In the genomic region with DNA sequence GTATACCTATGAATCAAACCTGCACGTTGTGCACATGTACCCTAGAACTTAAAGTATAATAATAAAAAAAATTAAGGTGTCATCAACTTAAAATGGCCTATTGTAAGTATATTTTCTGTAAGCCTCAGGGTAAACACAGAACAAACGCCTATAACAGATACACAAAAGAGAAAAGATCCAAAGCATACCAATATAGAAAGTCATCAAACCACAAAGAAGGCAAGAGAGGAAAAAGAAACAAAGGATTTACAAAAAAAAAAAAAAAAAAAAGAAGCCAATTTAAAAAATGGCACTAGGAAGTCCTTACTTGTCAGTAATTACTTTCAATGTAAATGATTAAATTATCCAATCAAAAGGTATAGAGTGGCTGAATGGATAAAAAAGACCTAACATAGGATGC, we compare ENCODE assay signal across 20 cellular contexts. TPM values are rescaled to one million over a fixed set of nuclear protein-coding genes. Genes with fewer than 3 reads are reported as not detected.
DNase-seq lines count a peak whose midpoint lies in the region; ATAC-seq and TF ChIP-seq lines count a peak whose summit lies in the region.
"Had no signal": no experiment of that assay in that cellular context is flagged by ENCODE, and none has a peak within 500 bp of the region (broad histone marks: within the 10 kb centered on the region; RNA-seq: fewer than 3 reads in every experiment).

No MANE protein-coding gene starts in this region.

- no peaks in the 10 kb centered on the region for H3K79me2 ChIP-seq in fibroblast of lung (ENCODE audit: control insufficient read depth, insufficient read depth, low read length)
- H3K79me2 ChIP-seq in smooth muscle cell (ENCODE audit: low read depth) = peaks cover 29% of the 10 kb centered on the region

- H3K27me3 Mint-ChIP-seq in activated CD4-positive, alpha-beta T cell treated with anti-CD3 and anti-CD28 coated beads, Interleukin-2, amount 10 ng/mL, durations not matched to agents 24 days and 14 days = no peaks in the 10 kb centered on the region
- H3K27me3 Mint-ChIP-seq in activated CD4-positive, alpha-beta T cell treated with anti-CD3 and anti-CD28 coated beads, Interleukin-2, amount 10 ng/mL, durations not matched to agents 7 days and 5 days = no peaks in the 10 kb centered on the region
- H3K27me3 Mint-ChIP-seq in immature natural killer cell (ENCODE audit: low read depth in 3 of 3) = no peaks in the 10 kb centered on the region
- H3K27me3 Mint-ChIP-seq: memory B cell had no signal

- H3K36me3 ChIP-seq in fibroblast of lung (ENCODE audit: control insufficient read depth, insufficient read depth, low read length) (no peaks in the 10 kb centered on the region), smooth muscle cell (ENCODE audit: low read depth) (no peaks in the 10 kb centered on the region)
- H3K36me3 ChIP-seq: transverse colon had no signal

- H3K9ac ChIP-seq in fibroblast of lung (ENCODE audit: insufficient read depth, low read length) (no peak overlapping the region), smooth muscle cell (ENCODE audit: low read depth) (no peak overlapping the region)

- H4K20me1 ChIP-seq in fibroblast of lung (ENCODE audit: control insufficient read depth, extremely low read depth, insufficient read depth, low read length) = no peaks in the 10 kb centered on the region
- peaks cover 12% of the 10 kb centered on the region for H4K20me1 ChIP-seq in smooth muscle cell (ENCODE audit: low read depth)

- H3K27ac Mint-ChIP-seq in activated CD4-positive, alpha-beta T cell treated with anti-CD3 and anti-CD28 coated beads, Interleukin-2, amount 10 ng/mL, durations not matched to agents 24 days and 14 days = peak overlapping the region; percentile 71
- no peak overlapping the region for H3K27ac Mint-ChIP-seq in activated CD4-positive, alpha-beta T cell treated with anti-CD3 and anti-CD28 coated beads, Interleukin-2, amount 10 ng/mL, durations not matched to agents 7 days and 5 days
- no peak overlapping the region for H3K27ac Mint-ChIP-seq in immature natural killer cell
- H3K27ac Mint-ChIP-seq: memory B cell had no signal

- POLR2A ChIA-PET in activated CD4-positive, alpha-beta T cell treated with anti-CD3 and anti-CD28 coated beads, Interleukin-2, amount 10 ng/mL, durations not matched to agents 7 days and 5 days (lab: Charles Lee) = no interaction called here

- no peaks in the 10 kb centered on the region for H3K4me1 ChIP-seq in fibroblast of lung (ENCODE audit: control insufficient read depth, extremely low read depth, insufficient read depth, low read length)
- H3K4me1 ChIP-seq in smooth muscle cell (ENCODE audit: low read depth) = no peaks in the 10 kb centered on the region

- H3K4me3 ChIP-seq in fibroblast of lung (replicated peaks in 1 of 4; ENCODE audit: control extremely low read depth in 1 of 4, insufficient read depth in 1 of 4, low read depth in 3 of 4, low read length in 4 of 4) (no peak overlapping the region), smooth muscle cell (no peak overlapping the region)
- H3K4me3 ChIP-seq: psoas muscle, transverse colon had no signal

- H3K4me1 Mint-ChIP-seq in activated CD4-positive, alpha-beta T cell treated with anti-CD3 and anti-CD28 coated beads, Interleukin-2, amount 10 ng/mL, durations not matched to agents 24 days and 14 days = peaks cover 30% of the 10 kb centered on the region
- H3K4me1 Mint-ChIP-seq in activated CD4-positive, alpha-beta T cell treated with anti-CD3 and anti-CD28 coated beads, Interleukin-2, amount 10 ng/mL, durations not matched to agents 7 days and 5 days = peaks cover 18% of the 10 kb centered on the region
- H3K4me1 Mint-ChIP-seq in immature natural killer cell = peaks cover 48 to 78% of the 10 kb centered on the region in 2 donors

- H3K9me3 Mint-ChIP-seq in activated CD4-positive, alpha-beta T cell treated with anti-CD3 and anti-CD28 coated beads, Interleukin-2, amount 10 ng/mL, durations not matched to agents 24 days and 14 days = peaks cover 14% of the 10 kb centered on the region
- peaks cover 17% of the 10 kb centered on the region for H3K9me3 Mint-ChIP-seq in activated CD4-positive, alpha-beta T cell treated with anti-CD3 and anti-CD28 coated beads, Interleukin-2, amount 10 ng/mL, durations not matched to agents 7 days and 5 days
- H3K9me3 Mint-ChIP-seq in immature natural killer cell = peaks cover 0 to 2% (median 0%) of the 10 kb centered on the region in 6 donors

- no peaks in the 10 kb centered on the region for H3F3A ChIP-seq in smooth muscle cell (ENCODE audit: low read depth)

- H3K4me3 Mint-ChIP-seq in activated CD4-positive, alpha-beta T cell treated with anti-CD3 and anti-CD28 coated beads, Interleukin-2, amount 10 ng/mL, durations not matched to agents 24 days and 14 days = no peak overlapping the region
- H3K4me3 Mint-ChIP-seq in activated CD4-positive, alpha-beta T cell treated with anti-CD3 and anti-CD28 coated beads, Interleukin-2, amount 10 ng/mL, durations not matched to agents 7 days and 5 days = no peak overlapping the region
- no peak overlapping the region for H3K4me3 Mint-ChIP-seq in immature natural killer cell
- H3K4me3 Mint-ChIP-seq: CD14-positive monocyte, memory B cell had no signal

- H3K27ac ChIP-seq in fibroblast of lung (ENCODE audit: insufficient read depth, low read length) = no peak overlapping the region
- H3K27ac ChIP-seq in smooth muscle cell (ENCODE audit: low read depth) = peak overlapping the region; percentile 6
- H3K27ac ChIP-seq: 22Rv1, psoas muscle, transverse colon had no signal

- H2AFZ ChIP-seq in fibroblast of lung (ENCODE audit: low read length) = no peak overlapping the region
- H2AFZ ChIP-seq in smooth muscle cell (ENCODE audit: low read depth) = no peak overlapping the region

- 80% methylated on average over 2 of the region's 2 CpGs for WGBS in smooth muscle cell (ENCODE audit: low lambda C conversion rate)

- H3K27me3 ChIP-seq in fibroblast of lung (ENCODE audit: control insufficient read depth, insufficient read depth, low read length) (no peaks in the 10 kb centered on the region), smooth muscle cell (ENCODE audit: low read depth) (no peaks in the 10 kb centered on the region)
- H3K27me3 ChIP-seq: transverse colon had no signal

- peaks cover 32% of the 10 kb centered on the region for H3K36me3 Mint-ChIP-seq in activated CD4-positive, alpha-beta T cell treated with anti-CD3 and anti-CD28 coated beads, Interleukin-2, amount 10 ng/mL, durations not matched to agents 24 days and 14 days (ENCODE audit: low read depth)
- H3K36me3 Mint-ChIP-seq in activated CD4-positive, alpha-beta T cell treated with anti-CD3 and anti-CD28 coated beads, Interleukin-2, amount 10 ng/mL, durations not matched to agents 7 days and 5 days (ENCODE audit: low read depth) = peaks cover 41% of the 10 kb centered on the region
- H3K36me3 Mint-ChIP-seq in immature natural killer cell = peaks cover 0 to 7% (median 0%) of the 10 kb centered on the region in 3 donors

- no peak for TF ChIP-seq CTCF in fibroblast of lung (conservative IDR thresholded peaks at IDR 0.05 in 1 of 2, IDR thresholded peaks at IDR 0.05 in 1 of 2; ENCODE audit: low read depth in 1 of 2, low read length in 2 of 2)
- TF ChIP-seq CTCF in smooth muscle cell (IDR thresholded peaks at IDR 0.05; ENCODE audit: borderline replicate concordance, insufficient read depth, poor library complexity, severe bottlenecking) = no peak

- ATAC-seq in HG03135 (IDR thresholded peaks at IDR 0.05; ENCODE audit: unreplicated experiment) = no peak
- ATAC-seq: psoas muscle had no signal

- intact Hi-C loops in activated CD4-positive, alpha-beta T cell treated with anti-CD3 and anti-CD28 coated beads, Interleukin-2, amount 10 ng/mL, durations not matched to agents 24 days and 14 days (cut with micrococcal nuclease) = no loop called here

- H3K4me2 ChIP-seq in fibroblast of lung (ENCODE audit: extremely low read depth, insufficient read depth, low read length) (no peak overlapping the region), smooth muscle cell (no peak overlapping the region)

- CTCF ChIA-PET in activated CD4-positive, alpha-beta T cell treated with anti-CD3 and anti-CD28 coated beads, Interleukin-2, amount 10 ng/mL, durations not matched to agents 7 days and 5 days (lab: Charles Lee) = interaction anchor here (0.6 to 1.1 kb wide), 2 partner anchors 23 to 69 kb away, joined by 3 to 4 read pairs; no protein-coding TSS in a partner anchor

- H3K9me3 ChIP-seq in fibroblast of lung (ENCODE audit: control insufficient read depth, insufficient read depth, low read depth, low read length) = no peaks in the 10 kb centered on the region
- no peaks in the 10 kb centered on the region for H3K9me3 ChIP-seq in smooth muscle cell (replicated peaks; ENCODE audit: low read depth)
- H3K9me3 ChIP-seq: psoas muscle had no signal

- no peak for DNase-seq in activated CD4-positive, alpha-beta T cell treated with anti-CD3 and anti-CD28 coated beads, Interleukin-2, amount 10 ng/mL, durations not matched to agents 24 days and 14 days
- no peak for DNase-seq in activated CD4-positive, alpha-beta T cell treated with anti-CD3 and anti-CD28 coated beads, Interleukin-2, amount 10 ng/mL, durations not matched to agents 7 days and 5 days
- DNase-seq in SW480 (ENCODE audit: low spot score) = peak; percentile 8
- peak; percentile 12 to 79 for DNase-seq in fibroblast of lung (ENCODE audit: low read depth in 2 of 2)
- no peak for DNase-seq in smooth muscle cell (lab: John Stamatoyannopoulos, UW; ENCODE audit: unreplicated experiment)
- no peak for DNase-seq in NCI-H1105 treated with DMSO at 0.1 percent for 48 hours (lab: John Stamatoyannopoulos, UW)
- DNase-seq in immature natural killer cell = no peak
- DNase-seq: activated CD4-positive, CD25-positive, alpha-beta regulatory T cell treated with anti-CD3 and anti-CD28 coated beads, Interleukin-2, amount 50 U/mL, for 72 hours; activated effector memory CD4-positive, alpha-beta T cell treated with anti-CD3 and anti-CD28 coated beads, Interleukin-2, amount 50 U/mL, for 16 hours; aorta; cortex of kidney; DMS53; NCI-H2081; NCI-H524; psoas muscle; transverse colon had no signal

RNA-seq across cellular contexts. Expression of a gene that starts 24.6 kb away (rescaled TPM):
- total RNA-seq in activated CD4-positive, alpha-beta T cell treated with anti-CD3 and anti-CD28 coated beads, Interleukin-2, amount 10 ng/mL, durations not matched to agents 24 days and 14 days = 43.2 and 43.3 TPM in 2 replicates
- 10 to 100 TPM; 38.6 to 40.5 TPM for total RNA-seq in activated CD4-positive, alpha-beta T cell treated with anti-CD3 and anti-CD28 coated beads, Interleukin-2, amount 10 ng/mL, durations not matched to agents 7 days and 5 days
- total RNA-seq in fibroblast of lung = 16.7 and 20.3 TPM in 2 replicates
- 16.5 and 21.4 TPM in 2 replicates for polyA plus RNA-seq in fibroblast of lung
- polyA plus RNA-seq in fibroblast of lung (2012) = 11.4 and 18.3 TPM in 2 replicates
- 0.63 TPM in 1 of 2 replicates, not detected in the other for polyA minus RNA-seq in fibroblast of lung (ENCODE audit: low replicate concordance)
- total RNA-seq in smooth muscle cell = 33.4 and 35.2 TPM in 2 replicates
- 34.6 and 38.8 TPM in 2 replicates for polyA plus RNA-seq in smooth muscle cell
- 10 to 100 TPM; 23.8 to 29.2 (median 26.4) TPM for polyA plus RNA-seq in immature natural killer cell

Comparison
In these comparisons a context has a peak if more than half of its experiments do, and no peak if none do; other contexts are left out.
1. DNase-seq: peak in SW480 (single experiment) and fibroblast of lung (2 of 2); none in activated CD4-positive, alpha-beta T cell treated with anti-CD3 and anti-CD28 coated beads, Interleukin-2, amount 10 ng/mL, durations not matched to agents 24 days and 14 days (single experiment), activated CD4-positive, alpha-beta T cell treated with anti-CD3 and anti-CD28 coated beads, Interleukin-2, amount 10 ng/mL, durations not matched to agents 7 days and 5 days (single experiment), smooth muscle cell (single experiment), NCI-H1105 treated with DMSO at 0.1 percent for 48 hours (single experiment) and immature natural killer cell (0 of 3).